Comparison of ENCODE assay signal across 13 cellular contexts in genomic region chr5:172414618-172415599, GRCh38. TPM values are rescaled to one million over a fixed set of nuclear protein-coding genes. Genes with fewer than 3 reads are reported as not detected.
A peak's percentile ranks its signal among the peaks of the same experiment; 100 is the strongest.
DNase-seq lines count a peak whose midpoint lies in the region; ATAC-seq and TF ChIP-seq lines count a peak whose summit lies in the region.
"Had no signal": no experiment of that assay in that cellular context is flagged by ENCODE, and none has a peak within 500 bp of the region (broad histone marks: within the 10 kb centered on the region; RNA-seq: fewer than 3 reads in every experiment).

No MANE protein-coding gene starts in this region.

- H3K4me1 Mint-ChIP-seq in chondrocyte (ENCODE audit: low read depth) (peaks cover 79% of the 10 kb centered on the region), nephron progenitor cell (peaks cover 13% of the 10 kb centered on the region)
- H3K4me1 Mint-ChIP-seq: stimulated activated memory B cell treated with anti-CD40 and anti-IgM and Interleukin-4, amounts not matched to agents 10 μg/mL and 1 μg/mL and 100 μg/mL, for 72 hours had no signal

- TF ChIP-seq CTCF in LNCaP clone FGC (IDR thresholded peaks at IDR 0.05; ENCODE audit: control insufficient read depth, extremely low read depth, insufficient read depth) (no peak), chondrocyte (IDR thresholded peaks at IDR 0.05) (no peak), tibial artery (IDR thresholded peaks at IDR 0.05) (no peak), nephron progenitor cell (IDR thresholded peaks at IDR 0.05) (no peak)

- H3K27me3 ChIP-seq in tibial artery: no peaks in the 10 kb centered on the region
- H3K27me3 ChIP-seq: SJSA1 had no signal

- H3K4me3 ChIP-seq in LNCaP clone FGC (ENCODE audit: low read depth, low read length) (no peak overlapping the region), tibial artery (no peak overlapping the region)
- H3K4me3 ChIP-seq: SJSA1 had no signal

- H3K27ac ChIP-seq in tibial artery: peak overlapping the region; percentile 18 to 48
- H3K27ac ChIP-seq: SJSA1 had no signal

- H3K27ac Mint-ChIP-seq in chondrocyte (ENCODE audit: unreplicated experiment): peak overlapping the region; percentile 77
- H3K27ac Mint-ChIP-seq in nephron progenitor cell: no peak overlapping the region
- H3K27ac Mint-ChIP-seq: activated CD8-positive, alpha-beta T cell treated with anti-CD3 and anti-CD28 coated beads for 36 hours; stimulated activated memory B cell treated with anti-CD40 and anti-IgM and Interleukin-4, amounts not matched to agents 10 μg/mL and 1 μg/mL and 100 μg/mL, for 72 hours had no signal

- H3K27me3 Mint-ChIP-seq in chondrocyte (ENCODE audit: low read depth): no peaks in the 10 kb centered on the region
- H3K27me3 Mint-ChIP-seq in nephron progenitor cell (ENCODE audit: low read depth, poor library complexity): peaks cover 3% of the 10 kb centered on the region

- ATAC-seq in GM21367 (IDR thresholded peaks at IDR 0.05; ENCODE audit: unreplicated experiment): no peak
- ATAC-seq: activated CD8-positive, alpha-beta T cell treated with anti-CD3 and anti-CD28 coated beads for 36 hours; stimulated activated memory B cell treated with anti-CD40 and anti-IgM and Interleukin-4, amounts not matched to agents 10 μg/mL and 1 μg/mL and 100 μg/mL, for 72 hours had no signal

- no peaks in the 10 kb centered on the region for H3K36me3 ChIP-seq in tibial artery

- H3K4me3 Mint-ChIP-seq in chondrocyte (ENCODE audit: unreplicated experiment): no peak overlapping the region
- no peak overlapping the region for H3K4me3 Mint-ChIP-seq in nephron progenitor cell
- H3K4me3 Mint-ChIP-seq: activated CD8-positive, alpha-beta T cell treated with anti-CD3 and anti-CD28 coated beads for 36 hours; stimulated activated memory B cell treated with anti-CD40 and anti-IgM and Interleukin-4, amounts not matched to agents 10 μg/mL and 1 μg/mL and 100 μg/mL, for 72 hours had no signal

- H3K36me3 Mint-ChIP-seq in chondrocyte (ENCODE audit: low read depth) (peaks cover 4% of the 10 kb centered on the region), nephron progenitor cell (ENCODE audit: low read depth) (peaks cover 40% of the 10 kb centered on the region)
- H3K36me3 Mint-ChIP-seq: stimulated activated memory B cell treated with anti-CD40 and anti-IgM and Interleukin-4, amounts not matched to agents 10 μg/mL and 1 μg/mL and 100 μg/mL, for 72 hours had no signal

- DNase-seq in LNCaP clone FGC (ENCODE audit: low read depth): peak; percentile 17
- DNase-seq in chondrocyte (ENCODE audit: low spot score): no peak
- DNase-seq in medulla oblongata (ENCODE audit: extremely low spot score): peak; percentile 63
- peak; percentile 82 to 91 for DNase-seq in tibial artery
- no peak for DNase-seq in nephron progenitor cell
- DNase-seq in NCI-H1694 (lab: John Stamatoyannopoulos, UW): no peak
- DNase-seq in GF-D8 (lab: John Stamatoyannopoulos, UW): no peak
- DNase-seq: activated CD8-positive, alpha-beta T cell treated with anti-CD3 and anti-CD28 coated beads for 36 hours; NCI-H2107; stimulated activated CD4-positive, alpha-beta T cell treated with anti-CD3 and anti-CD28 coated beads, Interleukin-12 subunit alpha, Interleukin-12 subunit beta, amount 100 ng/mL, for 4 hours had no signal

- H3K9me3 Mint-ChIP-seq in chondrocyte (ENCODE audit: low read depth) (no peaks in the 10 kb centered on the region), nephron progenitor cell (no peaks in the 10 kb centered on the region)
- H3K9me3 Mint-ChIP-seq: activated CD8-positive, alpha-beta T cell treated with anti-CD3 and anti-CD28 coated beads for 36 hours; stimulated activated memory B cell treated with anti-CD40 and anti-IgM and Interleukin-4, amounts not matched to agents 10 μg/mL and 1 μg/mL and 100 μg/mL, for 72 hours had no signal

- no peaks in the 10 kb centered on the region for H3K9me3 ChIP-seq in tibial artery
- H3K9me3 ChIP-seq: SJSA1 had no signal

- intact Hi-C loops in tibial artery (cut with DNase I; ENCODE audit: low total_unique reads): no loop called here

- H3K4me1 ChIP-seq in tibial artery: peaks cover 0 to 79% (median 59%) of the 10 kb centered on the region in 4 donors

RNA-seq across cellular contexts. Expression of gene SH3PXD2B, which starts 39.4 kb away (rescaled TPM):
- total RNA-seq in chondrocyte: 48.9 to 81.1 TPM (median 75.7 TPM) in 3 replicates

Comparison
In these comparisons a context has a peak if more than half of its experiments do, and no peak if none do; other contexts are left out.
1. DNase-seq: peak in LNCaP clone FGC (single experiment), medulla oblongata (single experiment) and tibial artery (2 of 2); none in chondrocyte (single experiment), nephron progenitor cell (single experiment), NCI-H1694 (single experiment) and GF-D8 (single experiment).